2 cellular contexts compared by ENCODE assay signal in the genomic region with DNA sequence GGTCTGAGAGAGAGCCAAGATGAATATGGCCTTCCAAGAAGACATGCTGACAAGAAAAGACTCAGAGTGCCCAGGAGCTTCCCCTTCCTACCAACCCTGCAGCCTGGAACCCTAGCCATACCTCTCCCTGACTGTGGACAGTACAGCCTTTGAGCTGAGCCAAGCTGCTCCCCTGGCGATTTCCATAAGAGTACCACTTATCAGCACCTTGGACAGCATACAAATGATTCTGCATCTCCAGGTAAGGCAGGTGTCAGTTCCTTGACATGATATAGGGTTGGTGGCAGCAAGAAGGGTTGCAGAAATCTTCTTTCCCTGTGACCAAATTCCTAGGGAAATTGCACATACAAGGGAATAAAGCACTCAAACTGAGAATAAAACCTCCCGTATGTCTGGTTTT.
A peak's percentile ranks its signal among the peaks of the same experiment; 100 is the strongest.
TF ChIP-seq lines count a peak whose summit lies in the region.

No MANE protein-coding gene starts in this region.

TF ChIP-seq in HEK293, 187 proteins besides CTCF, POLR2A, EP300 and RAD21 (continued from another document):
- TF ChIP-seq, protein P1, sequence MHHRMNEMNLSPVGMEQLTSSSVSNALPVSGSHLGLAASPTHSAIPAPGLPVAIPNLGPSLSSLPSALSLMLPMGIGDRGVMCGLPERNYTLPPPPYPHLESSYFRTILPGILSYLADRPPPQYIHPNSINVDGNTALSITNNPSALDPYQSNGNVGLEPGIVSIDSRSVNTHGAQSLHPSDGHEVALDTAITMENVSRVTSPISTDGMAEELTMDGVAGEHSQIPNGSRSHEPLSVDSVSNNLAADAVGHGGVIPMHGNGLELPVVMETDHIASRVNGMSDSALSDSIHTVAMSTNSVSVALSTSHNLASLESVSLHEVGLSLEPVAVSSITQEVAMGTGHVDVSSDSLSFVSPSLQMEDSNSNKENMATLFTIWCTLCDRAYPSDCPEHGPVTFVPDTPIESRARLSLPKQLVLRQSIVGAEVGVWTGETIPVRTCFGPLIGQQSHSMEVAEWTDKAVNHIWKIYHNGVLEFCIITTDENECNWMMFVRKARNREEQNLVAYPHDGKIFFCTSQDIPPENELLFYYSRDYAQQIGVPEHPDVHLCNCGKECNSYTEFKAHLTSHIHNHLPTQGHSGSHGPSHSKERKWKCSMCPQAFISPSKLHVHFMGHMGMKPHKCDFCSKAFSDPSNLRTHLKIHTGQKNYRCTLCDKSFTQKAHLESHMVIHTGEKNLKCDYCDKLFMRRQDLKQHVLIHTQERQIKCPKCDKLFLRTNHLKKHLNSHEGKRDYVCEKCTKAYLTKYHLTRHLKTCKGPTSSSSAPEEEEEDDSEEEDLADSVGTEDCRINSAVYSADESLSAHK (tag by site-specific recombination; IDR thresholded peaks at IDR 0.05) = no peak
- TF ChIP-seq, protein P2, sequence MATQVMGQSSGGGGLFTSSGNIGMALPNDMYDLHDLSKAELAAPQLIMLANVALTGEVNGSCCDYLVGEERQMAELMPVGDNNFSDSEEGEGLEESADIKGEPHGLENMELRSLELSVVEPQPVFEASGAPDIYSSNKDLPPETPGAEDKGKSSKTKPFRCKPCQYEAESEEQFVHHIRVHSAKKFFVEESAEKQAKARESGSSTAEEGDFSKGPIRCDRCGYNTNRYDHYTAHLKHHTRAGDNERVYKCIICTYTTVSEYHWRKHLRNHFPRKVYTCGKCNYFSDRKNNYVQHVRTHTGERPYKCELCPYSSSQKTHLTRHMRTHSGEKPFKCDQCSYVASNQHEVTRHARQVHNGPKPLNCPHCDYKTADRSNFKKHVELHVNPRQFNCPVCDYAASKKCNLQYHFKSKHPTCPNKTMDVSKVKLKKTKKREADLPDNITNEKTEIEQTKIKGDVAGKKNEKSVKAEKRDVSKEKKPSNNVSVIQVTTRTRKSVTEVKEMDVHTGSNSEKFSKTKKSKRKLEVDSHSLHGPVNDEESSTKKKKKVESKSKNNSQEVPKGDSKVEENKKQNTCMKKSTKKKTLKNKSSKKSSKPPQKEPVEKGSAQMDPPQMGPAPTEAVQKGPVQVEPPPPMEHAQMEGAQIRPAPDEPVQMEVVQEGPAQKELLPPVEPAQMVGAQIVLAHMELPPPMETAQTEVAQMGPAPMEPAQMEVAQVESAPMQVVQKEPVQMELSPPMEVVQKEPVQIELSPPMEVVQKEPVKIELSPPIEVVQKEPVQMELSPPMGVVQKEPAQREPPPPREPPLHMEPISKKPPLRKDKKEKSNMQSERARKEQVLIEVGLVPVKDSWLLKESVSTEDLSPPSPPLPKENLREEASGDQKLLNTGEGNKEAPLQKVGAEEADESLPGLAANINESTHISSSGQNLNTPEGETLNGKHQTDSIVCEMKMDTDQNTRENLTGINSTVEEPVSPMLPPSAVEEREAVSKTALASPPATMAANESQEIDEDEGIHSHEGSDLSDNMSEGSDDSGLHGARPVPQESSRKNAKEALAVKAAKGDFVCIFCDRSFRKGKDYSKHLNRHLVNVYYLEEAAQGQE (tag by site-specific recombination; IDR thresholded peaks at IDR 0.05) = peak; percentile 97
- TF ChIP-seq SCRT1 (tag by site-specific recombination; IDR thresholded peaks at IDR 0.05; ENCODE audit: borderline replicate concordance) (no peak), ZEB2 (tag by site-specific recombination; IDR thresholded peaks at IDR 0.05) (no peak), KLF16 (tag by site-specific recombination; IDR thresholded peaks at IDR 0.05) (no peak)
TF ChIP-seq in HEK293: peak in this region for 1.

TF ChIP-seq in WTC11, 78 proteins besides CTCF, POLR2A, EP300 and RAD21 (continued from another document):
- TF ChIP-seq, protein P3, sequence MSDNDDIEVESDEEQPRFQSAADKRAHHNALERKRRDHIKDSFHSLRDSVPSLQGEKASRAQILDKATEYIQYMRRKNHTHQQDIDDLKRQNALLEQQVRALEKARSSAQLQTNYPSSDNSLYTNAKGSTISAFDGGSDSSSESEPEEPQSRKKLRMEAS (CRISPR knock-in tag; IDR thresholded peaks at IDR 0.05) = no peak
- TF ChIP-seq SMAD3 (CRISPR knock-in tag; IDR thresholded peaks at IDR 0.05; ENCODE audit: borderline replicate concordance) = no peak; the same call in 1 of the 2 replicates
- TF ChIP-seq, protein P4, sequence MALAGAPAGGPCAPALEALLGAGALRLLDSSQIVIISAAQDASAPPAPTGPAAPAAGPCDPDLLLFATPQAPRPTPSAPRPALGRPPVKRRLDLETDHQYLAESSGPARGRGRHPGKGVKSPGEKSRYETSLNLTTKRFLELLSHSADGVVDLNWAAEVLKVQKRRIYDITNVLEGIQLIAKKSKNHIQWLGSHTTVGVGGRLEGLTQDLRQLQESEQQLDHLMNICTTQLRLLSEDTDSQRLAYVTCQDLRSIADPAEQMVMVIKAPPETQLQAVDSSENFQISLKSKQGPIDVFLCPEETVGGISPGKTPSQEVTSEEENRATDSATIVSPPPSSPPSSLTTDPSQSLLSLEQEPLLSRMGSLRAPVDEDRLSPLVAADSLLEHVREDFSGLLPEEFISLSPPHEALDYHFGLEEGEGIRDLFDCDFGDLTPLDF (CRISPR knock-in tag; IDR thresholded peaks at IDR 0.05) = 0 out of 2 replicates have a peak, but pooled peaks have one; percentile 64
- peak; percentile 51; the same call in 1 of the 2 replicates for TF ChIP-seq TEAD1 (CRISPR knock-in tag; IDR thresholded peaks at IDR 0.05)
- TF ChIP-seq, protein P5, sequence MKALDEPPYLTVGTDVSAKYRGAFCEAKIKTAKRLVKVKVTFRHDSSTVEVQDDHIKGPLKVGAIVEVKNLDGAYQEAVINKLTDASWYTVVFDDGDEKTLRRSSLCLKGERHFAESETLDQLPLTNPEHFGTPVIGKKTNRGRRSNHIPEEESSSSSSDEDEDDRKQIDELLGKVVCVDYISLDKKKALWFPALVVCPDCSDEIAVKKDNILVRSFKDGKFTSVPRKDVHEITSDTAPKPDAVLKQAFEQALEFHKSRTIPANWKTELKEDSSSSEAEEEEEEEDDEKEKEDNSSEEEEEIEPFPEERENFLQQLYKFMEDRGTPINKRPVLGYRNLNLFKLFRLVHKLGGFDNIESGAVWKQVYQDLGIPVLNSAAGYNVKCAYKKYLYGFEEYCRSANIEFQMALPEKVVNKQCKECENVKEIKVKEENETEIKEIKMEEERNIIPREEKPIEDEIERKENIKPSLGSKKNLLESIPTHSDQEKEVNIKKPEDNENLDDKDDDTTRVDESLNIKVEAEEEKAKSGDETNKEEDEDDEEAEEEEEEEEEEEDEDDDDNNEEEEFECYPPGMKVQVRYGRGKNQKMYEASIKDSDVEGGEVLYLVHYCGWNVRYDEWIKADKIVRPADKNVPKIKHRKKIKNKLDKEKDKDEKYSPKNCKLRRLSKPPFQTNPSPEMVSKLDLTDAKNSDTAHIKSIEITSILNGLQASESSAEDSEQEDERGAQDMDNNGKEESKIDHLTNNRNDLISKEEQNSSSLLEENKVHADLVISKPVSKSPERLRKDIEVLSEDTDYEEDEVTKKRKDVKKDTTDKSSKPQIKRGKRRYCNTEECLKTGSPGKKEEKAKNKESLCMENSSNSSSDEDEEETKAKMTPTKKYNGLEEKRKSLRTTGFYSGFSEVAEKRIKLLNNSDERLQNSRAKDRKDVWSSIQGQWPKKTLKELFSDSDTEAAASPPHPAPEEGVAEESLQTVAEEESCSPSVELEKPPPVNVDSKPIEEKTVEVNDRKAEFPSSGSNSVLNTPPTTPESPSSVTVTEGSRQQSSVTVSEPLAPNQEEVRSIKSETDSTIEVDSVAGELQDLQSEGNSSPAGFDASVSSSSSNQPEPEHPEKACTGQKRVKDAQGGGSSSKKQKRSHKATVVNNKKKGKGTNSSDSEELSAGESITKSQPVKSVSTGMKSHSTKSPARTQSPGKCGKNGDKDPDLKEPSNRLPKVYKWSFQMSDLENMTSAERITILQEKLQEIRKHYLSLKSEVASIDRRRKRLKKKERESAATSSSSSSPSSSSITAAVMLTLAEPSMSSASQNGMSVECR (CRISPR knock-in tag; IDR thresholded peaks at IDR 0.05; ENCODE audit: borderline replicate concordance) = 0 out of 2 replicates have a peak, but pooled peaks have one; percentile 36
- no peak for TF ChIP-seq CBFB (CRISPR knock-in tag; IDR thresholded peaks at IDR 0.05; ENCODE audit: low read depth)
- TF ChIP-seq IRF2 (CRISPR knock-in tag; IDR thresholded peaks at IDR 0.05; ENCODE audit: borderline replicate concordance, low read depth) = no peak
- peak; percentile 63; the same call in 1 of the 2 replicates for TF ChIP-seq NFE2L1 (CRISPR knock-in tag; IDR thresholded peaks at IDR 0.05)
- peak; percentile 66; the same call in 1 of the 2 replicates for TF ChIP-seq TP53 (CRISPR knock-in tag; IDR thresholded peaks at IDR 0.05)
- TF ChIP-seq, protein P6, sequence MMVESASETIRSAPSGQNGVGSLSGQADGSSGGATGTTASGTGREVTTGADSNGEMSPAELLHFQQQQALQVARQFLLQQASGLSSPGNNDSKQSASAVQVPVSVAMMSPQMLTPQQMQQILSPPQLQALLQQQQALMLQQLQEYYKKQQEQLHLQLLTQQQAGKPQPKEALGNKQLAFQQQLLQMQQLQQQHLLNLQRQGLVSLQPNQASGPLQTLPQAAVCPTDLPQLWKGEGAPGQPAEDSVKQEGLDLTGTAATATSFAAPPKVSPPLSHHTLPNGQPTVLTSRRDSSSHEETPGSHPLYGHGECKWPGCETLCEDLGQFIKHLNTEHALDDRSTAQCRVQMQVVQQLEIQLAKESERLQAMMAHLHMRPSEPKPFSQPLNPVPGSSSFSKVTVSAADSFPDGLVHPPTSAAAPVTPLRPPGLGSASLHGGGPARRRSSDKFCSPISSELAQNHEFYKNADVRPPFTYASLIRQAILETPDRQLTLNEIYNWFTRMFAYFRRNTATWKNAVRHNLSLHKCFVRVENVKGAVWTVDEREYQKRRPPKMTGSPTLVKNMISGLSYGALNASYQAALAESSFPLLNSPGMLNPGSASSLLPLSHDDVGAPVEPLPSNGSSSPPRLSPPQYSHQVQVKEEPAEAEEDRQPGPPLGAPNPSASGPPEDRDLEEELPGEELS (CRISPR knock-in tag; IDR thresholded peaks at IDR 0.05) = no peak
- no peak for TF ChIP-seq GABPB1 (CRISPR knock-in tag; IDR thresholded peaks at IDR 0.05)
- TF ChIP-seq, protein P7, sequence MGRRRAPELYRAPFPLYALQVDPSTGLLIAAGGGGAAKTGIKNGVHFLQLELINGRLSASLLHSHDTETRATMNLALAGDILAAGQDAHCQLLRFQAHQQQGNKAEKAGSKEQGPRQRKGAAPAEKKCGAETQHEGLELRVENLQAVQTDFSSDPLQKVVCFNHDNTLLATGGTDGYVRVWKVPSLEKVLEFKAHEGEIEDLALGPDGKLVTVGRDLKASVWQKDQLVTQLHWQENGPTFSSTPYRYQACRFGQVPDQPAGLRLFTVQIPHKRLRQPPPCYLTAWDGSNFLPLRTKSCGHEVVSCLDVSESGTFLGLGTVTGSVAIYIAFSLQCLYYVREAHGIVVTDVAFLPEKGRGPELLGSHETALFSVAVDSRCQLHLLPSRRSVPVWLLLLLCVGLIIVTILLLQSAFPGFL (CRISPR knock-in tag; IDR thresholded peaks at IDR 0.05; ENCODE audit: borderline replicate concordance) = no peak
- TF ChIP-seq TEAD4 (CRISPR knock-in tag; IDR thresholded peaks at IDR 0.05) = peak; percentile 72; the same call in 1 of the 2 replicates
- no peak for TF ChIP-seq ZNF416 (CRISPR knock-in tag; IDR thresholded peaks at IDR 0.05)
- TF ChIP-seq, protein P8, sequence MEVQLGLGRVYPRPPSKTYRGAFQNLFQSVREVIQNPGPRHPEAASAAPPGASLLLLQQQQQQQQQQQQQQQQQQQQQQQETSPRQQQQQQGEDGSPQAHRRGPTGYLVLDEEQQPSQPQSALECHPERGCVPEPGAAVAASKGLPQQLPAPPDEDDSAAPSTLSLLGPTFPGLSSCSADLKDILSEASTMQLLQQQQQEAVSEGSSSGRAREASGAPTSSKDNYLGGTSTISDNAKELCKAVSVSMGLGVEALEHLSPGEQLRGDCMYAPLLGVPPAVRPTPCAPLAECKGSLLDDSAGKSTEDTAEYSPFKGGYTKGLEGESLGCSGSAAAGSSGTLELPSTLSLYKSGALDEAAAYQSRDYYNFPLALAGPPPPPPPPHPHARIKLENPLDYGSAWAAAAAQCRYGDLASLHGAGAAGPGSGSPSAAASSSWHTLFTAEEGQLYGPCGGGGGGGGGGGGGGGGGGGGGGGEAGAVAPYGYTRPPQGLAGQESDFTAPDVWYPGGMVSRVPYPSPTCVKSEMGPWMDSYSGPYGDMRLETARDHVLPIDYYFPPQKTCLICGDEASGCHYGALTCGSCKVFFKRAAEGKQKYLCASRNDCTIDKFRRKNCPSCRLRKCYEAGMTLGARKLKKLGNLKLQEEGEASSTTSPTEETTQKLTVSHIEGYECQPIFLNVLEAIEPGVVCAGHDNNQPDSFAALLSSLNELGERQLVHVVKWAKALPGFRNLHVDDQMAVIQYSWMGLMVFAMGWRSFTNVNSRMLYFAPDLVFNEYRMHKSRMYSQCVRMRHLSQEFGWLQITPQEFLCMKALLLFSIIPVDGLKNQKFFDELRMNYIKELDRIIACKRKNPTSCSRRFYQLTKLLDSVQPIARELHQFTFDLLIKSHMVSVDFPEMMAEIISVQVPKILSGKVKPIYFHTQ (CRISPR knock-in tag; IDR thresholded peaks at IDR 0.05) = no peak
- 0 out of 2 replicates have a peak, but pooled peaks have one; percentile 46 for TF ChIP-seq FOXK1 (CRISPR knock-in tag; IDR thresholded peaks at IDR 0.05)
- TF ChIP-seq, protein P9, sequence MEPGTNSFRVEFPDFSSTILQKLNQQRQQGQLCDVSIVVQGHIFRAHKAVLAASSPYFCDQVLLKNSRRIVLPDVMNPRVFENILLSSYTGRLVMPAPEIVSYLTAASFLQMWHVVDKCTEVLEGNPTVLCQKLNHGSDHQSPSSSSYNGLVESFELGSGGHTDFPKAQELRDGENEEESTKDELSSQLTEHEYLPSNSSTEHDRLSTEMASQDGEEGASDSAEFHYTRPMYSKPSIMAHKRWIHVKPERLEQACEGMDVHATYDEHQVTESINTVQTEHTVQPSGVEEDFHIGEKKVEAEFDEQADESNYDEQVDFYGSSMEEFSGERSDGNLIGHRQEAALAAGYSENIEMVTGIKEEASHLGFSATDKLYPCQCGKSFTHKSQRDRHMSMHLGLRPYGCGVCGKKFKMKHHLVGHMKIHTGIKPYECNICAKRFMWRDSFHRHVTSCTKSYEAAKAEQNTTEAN (CRISPR knock-in tag; IDR thresholded peaks at IDR 0.05) = no peak
- no peak for TF ChIP-seq ZNF232 (CRISPR knock-in tag; IDR thresholded peaks at IDR 0.05)
- TF ChIP-seq SMAD4 (CRISPR knock-in tag; IDR thresholded peaks at IDR 0.05) = peak; percentile 57; the same call in 1 of the 2 replicates
- no peak for TF ChIP-seq ZNF671 (CRISPR knock-in tag; IDR thresholded peaks at IDR 0.05)
